In genomic region chr6:90194371-90194841, GRCh38 we compare ENCODE assay signal across 8 cellular contexts.
DNase-seq lines count a peak whose midpoint lies in the region; ATAC-seq, FAIRE-seq and TF ChIP-seq lines count a peak whose summit lies in the region.

No MANE protein-coding gene starts in this region.

- H3K4me1 Mint-ChIP-seq in activated T-cell treated with anti-CD3 and anti-CD28 coated beads, Interleukin-2, amount 50 U/mL, for 4 hours (ENCODE audit: low read depth): peaks cover 80% of the 10 kb centered on the region
- H3K4me1 Mint-ChIP-seq in activated CD8-positive, alpha-beta T cell treated with anti-CD3 and anti-CD28 coated beads, Interleukin-2, amount 10 ng/mL, durations not matched to agents 7 days and 5 days (ENCODE audit: low read depth): peaks cover 83% of the 10 kb centered on the region

- FAIRE-seq in GM12892 (lab: Jason Lieb, UNC): no peak

- no peak for DNase-seq in activated T-cell treated with anti-CD3 and anti-CD28 coated beads, Interleukin-2, amount 50 U/mL, for 4 hours
- DNase-seq in activated T-cell treated with anti-CD3 and anti-CD28 coated beads, Interleukin-2, amount 50 U/mL, for 48 hours: no peak
- DNase-seq in activated CD8-positive, alpha-beta T cell treated with anti-CD3 and anti-CD28 coated beads, Interleukin-2, amount 10 ng/mL, durations not matched to agents 7 days and 5 days: no peak
- DNase-seq in glomerular visceral epithelial cell (ENCODE audit: extremely low spot score) (peak; percentile 30), NCI-H2107 (lab: John Stamatoyannopoulos, UW) (no peak), iPS-NIHi11 (ENCODE audit: low spot score) (no peak), GM12892 (ENCODE audit: insufficient read length) (no peak)
- DNase-seq in stimulated activated naive CD8-positive, alpha-beta T cell treated with anti-CD3 and anti-CD28 coated beads, Interleukin-15, Interleukin-2, amounts not matched to agents 100 U/mL and 50 U/mL, for 24 hours: no peak

- POLR2A ChIA-PET in activated CD8-positive, alpha-beta T cell treated with anti-CD3 and anti-CD28 coated beads, Interleukin-2, amount 10 ng/mL, durations not matched to agents 7 days and 5 days (lab: Charles Lee): interaction anchor here (0.6 kb wide), 1 partner anchor 16 kb away, joined by 3 read pairs; no protein-coding TSS in a partner anchor

- H3K27ac Mint-ChIP-seq in activated CD8-positive, alpha-beta T cell treated with anti-CD3 and anti-CD28 coated beads, Interleukin-2, amount 10 ng/mL, durations not matched to agents 7 days and 5 days: peak overlapping the region; percentile 76

- ATAC-seq in activated T-cell treated with anti-CD3 and anti-CD28 coated beads, Interleukin-2, amount 50 U/mL, for 4 hours: peak; percentile 52 to 64
- ATAC-seq in activated CD8-positive, alpha-beta T cell treated with anti-CD3 and anti-CD28 coated beads, Interleukin-2, amount 10 ng/mL, durations not matched to agents 7 days and 5 days: no peak
- ATAC-seq in stimulated activated naive CD8-positive, alpha-beta T cell treated with anti-CD3 and anti-CD28 coated beads, Interleukin-15, Interleukin-2, amounts not matched to agents 100 U/mL and 50 U/mL, for 24 hours: peak; percentile 26

- peaks cover 10% of the 10 kb centered on the region for H3K9me3 Mint-ChIP-seq in activated T-cell treated with anti-CD3 and anti-CD28 coated beads, Interleukin-2, amount 50 U/mL, for 4 hours
- H3K9me3 Mint-ChIP-seq in activated CD8-positive, alpha-beta T cell treated with anti-CD3 and anti-CD28 coated beads, Interleukin-2, amount 10 ng/mL, durations not matched to agents 7 days and 5 days (ENCODE audit: insufficient read depth): peaks cover 26% of the 10 kb centered on the region

- H3K27me3 Mint-ChIP-seq in activated T-cell treated with anti-CD3 and anti-CD28 coated beads, Interleukin-2, amount 50 U/mL, for 4 hours (ENCODE audit: low read depth): no peaks in the 10 kb centered on the region
- no peaks in the 10 kb centered on the region for H3K27me3 Mint-ChIP-seq in activated CD8-positive, alpha-beta T cell treated with anti-CD3 and anti-CD28 coated beads, Interleukin-2, amount 10 ng/mL, durations not matched to agents 7 days and 5 days (ENCODE audit: low read depth)

- peak overlapping the region; percentile 25 for H3K4me3 Mint-ChIP-seq in activated T-cell treated with anti-CD3 and anti-CD28 coated beads, Interleukin-2, amount 50 U/mL, for 4 hours
- H3K4me3 Mint-ChIP-seq in activated CD8-positive, alpha-beta T cell treated with anti-CD3 and anti-CD28 coated beads, Interleukin-2, amount 10 ng/mL, durations not matched to agents 7 days and 5 days: peak overlapping the region; percentile 4

- peaks cover 41% of the 10 kb centered on the region for H3K36me3 Mint-ChIP-seq in activated T-cell treated with anti-CD3 and anti-CD28 coated beads, Interleukin-2, amount 50 U/mL, for 4 hours (ENCODE audit: insufficient read depth)
- peaks cover 51% of the 10 kb centered on the region for H3K36me3 Mint-ChIP-seq in activated CD8-positive, alpha-beta T cell treated with anti-CD3 and anti-CD28 coated beads, Interleukin-2, amount 10 ng/mL, durations not matched to agents 7 days and 5 days (ENCODE audit: low read depth)

- CTCF ChIA-PET in activated CD8-positive, alpha-beta T cell treated with anti-CD3 and anti-CD28 coated beads, Interleukin-2, amount 10 ng/mL, durations not matched to agents 7 days and 5 days (lab: Charles Lee): interaction anchor here (0.9 to 1.8 kb wide), 5 partner anchors 16 to 122 kb away, joined by 3 to 6 read pairs (median 4); no protein-coding TSS in a partner anchor

- TF ChIP-seq POLR2A in GM12892 (IDR thresholded peaks at IDR 0.05; ENCODE audit: low read depth, low read length): no peak
